10 cellular contexts compared by ENCODE assay signal in the genomic region with DNA sequence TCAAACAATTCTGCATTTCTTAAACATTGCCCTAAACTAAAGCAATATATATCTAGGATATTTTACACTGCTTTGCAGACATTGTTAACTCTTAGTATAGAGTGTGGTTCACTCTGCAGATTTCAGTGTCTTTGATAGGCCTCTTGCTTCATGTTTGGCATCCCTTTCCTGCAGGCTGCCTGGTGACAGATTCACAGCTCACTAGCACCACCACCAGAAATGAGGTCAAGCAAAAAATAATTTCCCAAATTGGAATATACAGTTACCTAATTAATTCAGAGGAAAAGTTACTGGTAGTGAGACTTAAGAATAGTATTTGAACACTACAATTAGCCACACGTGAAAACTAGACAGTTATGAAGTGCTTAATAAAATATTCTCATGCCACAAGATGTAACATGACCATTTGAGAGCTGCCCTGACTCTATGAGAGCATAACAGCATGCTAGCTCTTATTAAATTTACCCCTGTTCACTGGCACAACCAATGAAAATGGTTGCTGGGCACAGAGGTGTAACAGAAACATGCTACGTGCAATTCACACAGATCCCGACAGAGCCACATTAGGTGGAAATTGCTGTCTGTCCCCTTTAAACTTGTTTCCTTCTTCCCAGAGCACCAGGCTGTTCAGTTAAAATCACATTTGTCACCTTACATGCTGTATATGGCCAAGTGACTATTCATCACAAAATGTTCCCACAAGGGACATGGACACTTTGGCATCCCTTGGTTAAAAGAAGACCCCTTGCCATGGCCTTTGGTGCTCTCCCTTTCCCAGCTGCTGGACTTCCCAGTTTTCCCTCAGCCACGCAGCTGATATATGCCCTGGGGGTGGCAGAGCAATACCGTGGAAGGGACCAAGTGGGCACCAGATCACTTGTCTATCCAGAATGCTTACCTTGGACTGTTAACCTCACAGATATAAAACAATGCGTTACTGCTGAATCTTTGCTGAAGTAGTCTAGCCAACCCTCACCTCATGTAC. TPM values are rescaled to one million over a fixed set of nuclear protein-coding genes. Genes with fewer than 3 reads are reported as not detected.
DNase-seq lines count a peak whose midpoint lies in the region; ATAC-seq, FAIRE-seq and TF ChIP-seq lines count a peak whose summit lies in the region.
"Had no signal": no experiment of that assay in that cellular context is flagged by ENCODE, and none has a peak within 500 bp of the region (broad histone marks: within the 10 kb centered on the region; RNA-seq: fewer than 3 reads in every experiment).

No MANE protein-coding gene starts in this region.

- ATAC-seq in K562 (no peak), lower lobe of right lung (no peak), GM18498 (IDR thresholded peaks at IDR 0.05; ENCODE audit: unreplicated experiment) (no peak)
- ATAC-seq in activated naive CD8-positive, alpha-beta T cell treated with anti-CD3 and anti-CD28 coated beads, Interleukin-2, amount 50 U/mL, for 24 hours, result no peak
- ATAC-seq: stimulated activated naive CD8-positive, alpha-beta T cell treated with anti-CD3 and anti-CD28 coated beads, Interleukin-15, Interleukin-2, amounts not matched to agents 100 U/mL and 50 U/mL, for 24 hours had no signal

- H3K4me3 ChIP-seq in Karpas-422 (ENCODE audit: low read length) (no peak overlapping the region), K562 (no peak overlapping the region), lower lobe of right lung (no peak overlapping the region), thyroid gland (replicated peaks in 1 of 3) (no peak overlapping the region)

- no peaks in the 10 kb centered on the region for H3K9me3 ChIP-seq in Karpas-422 (ENCODE audit: low read length)
- no peaks in the 10 kb centered on the region for H3K9me3 ChIP-seq in K562 (replicated peaks; ENCODE audit: control insufficient read depth, insufficient read depth, low read depth, low read length)
- no peaks in the 10 kb centered on the region for H3K9me3 ChIP-seq in lower lobe of right lung
- H3K9me3 ChIP-seq in thyroid gland, result no peaks in the 10 kb centered on the region

- TF ChIP-seq CTCF in D721Med (IDR thresholded peaks at IDR 0.05; ENCODE audit: insufficient read depth, missing control alignments), result peak; percentile 24
- peak; percentile 24 to 48 (median 33); a peak in 3 of 6 replicates for TF ChIP-seq CTCF in K562 (IDR thresholded peaks at IDR 0.05 in 2 of 3, conservative IDR thresholded peaks at IDR 0.05 in 1 of 3; ENCODE audit: insufficient read depth in 2 of 3, low read depth in 1 of 3, low read length in 3 of 3)
- TF ChIP-seq CTCF in lower lobe of right lung (IDR thresholded peaks at IDR 0.05), result peak; percentile 16
- TF ChIP-seq CTCF in thyroid gland (IDR thresholded peaks at IDR 0.05), result peak in 1 of 6 experiments; percentile 12

- no peak overlapping the region for H3K4me3 Mint-ChIP-seq in activated CD4-positive, alpha-beta memory T cell treated with anti-CD3 and anti-CD28 coated beads for 36 hours
- no peak overlapping the region for H3K4me3 Mint-ChIP-seq in activated naive CD8-positive, alpha-beta T cell treated with anti-CD3 and anti-CD28 coated beads, Interleukin-2, amount 50 U/mL, for 24 hours

- FAIRE-seq in D721Med (lab: Jason Lieb, UNC), result no peak
- peak; percentile 67 for FAIRE-seq in K562 (lab: Jason Lieb, UNC)

- DNase-seq in D721Med (ENCODE audit: insufficient read length, low spot score) (no peak), Karpas-422 (peak; percentile 65), K562 (ENCODE audit: extremely low read depth in 1 of 4, low spot score in 3 of 4) (peak in 1 of 4 experiments; percentile 9), lower lobe of right lung (no peak), thyroid gland (no peak)
- no peak for DNase-seq in activated CD4-positive, alpha-beta memory T cell treated with anti-CD3 and anti-CD28 coated beads for 36 hours
- no peak for DNase-seq in activated naive CD8-positive, alpha-beta T cell treated with anti-CD3 and anti-CD28 coated beads, Interleukin-2, amount 50 U/mL, for 24 hours
- DNase-seq: NCI-H526 treated with DMSO at 0.1 percent for 48 hours; stimulated activated naive CD8-positive, alpha-beta T cell treated with anti-CD3 and anti-CD28 coated beads, Interleukin-15, Interleukin-2, amounts not matched to agents 100 U/mL and 50 U/mL, for 24 hours had no signal

- H4K20me1 ChIP-seq in Karpas-422 (ENCODE audit: insufficient read depth, low read depth, low read length), result 0 out of 2 replicates have a peak, but pooled peaks cover 4% of the 10 kb centered on the region
- no peaks in the 10 kb centered on the region for H4K20me1 ChIP-seq in K562 (replicated peaks; ENCODE audit: control insufficient read depth, insufficient read depth, low read length)

- BruUV-seq in K562 (replicated peaks; lab: Mats Ljungman, UMichigan), result no TSS peak

- no peak for TF ChIP-seq EP300 in K562 (IDR thresholded peaks at IDR 0.05; ENCODE audit: low read length)

- POLR2A ChIA-PET in K562 (lab: Yijun Ruan, JAX), result no interaction called here
- POLR2A ChIA-PET in activated CD4-positive, alpha-beta memory T cell treated with anti-CD3 and anti-CD28 coated beads for 36 hours (lab: Charles Lee), result no interaction called here

- H3K36me3 Mint-ChIP-seq in activated CD4-positive, alpha-beta memory T cell treated with anti-CD3 and anti-CD28 coated beads for 36 hours, result peaks cover 2% of the 10 kb centered on the region
- H3K36me3 Mint-ChIP-seq in activated naive CD8-positive, alpha-beta T cell treated with anti-CD3 and anti-CD28 coated beads, Interleukin-2, amount 50 U/mL, for 24 hours (ENCODE audit: low read depth), result peaks cover 4% of the 10 kb centered on the region

- no peaks in the 10 kb centered on the region for H3K4me1 ChIP-seq in Karpas-422 (ENCODE audit: low read length)
- no peaks in the 10 kb centered on the region for H3K4me1 ChIP-seq in K562 (replicated peaks in 1 of 2; ENCODE audit: control insufficient read depth in 2 of 2, insufficient read depth in 2 of 2, low read length in 2 of 2)
- H3K4me1 ChIP-seq in lower lobe of right lung, result no peaks in the 10 kb centered on the region
- no peaks in the 10 kb centered on the region for H3K4me1 ChIP-seq in thyroid gland

- no peak overlapping the region for H2AFZ ChIP-seq in Karpas-422 (ENCODE audit: low read length)
- H2AFZ ChIP-seq in K562 (ENCODE audit: low read depth, low read length), result no peak overlapping the region

- H3K79me2 ChIP-seq in Karpas-422 (ENCODE audit: low read length) (no peaks in the 10 kb centered on the region), K562 (ENCODE audit: control insufficient read depth, insufficient read depth, low read length) (no peaks in the 10 kb centered on the region)

- TF ChIP-seq POLR2A in K562 (conservative IDR thresholded peaks at IDR 0.05) (no peak), thyroid gland (IDR thresholded peaks at IDR 0.05) (no peak)

- no peak overlapping the region for H3K27ac Mint-ChIP-seq in activated CD4-positive, alpha-beta memory T cell treated with anti-CD3 and anti-CD28 coated beads for 36 hours
- H3K27ac Mint-ChIP-seq in activated naive CD8-positive, alpha-beta T cell treated with anti-CD3 and anti-CD28 coated beads, Interleukin-2, amount 50 U/mL, for 24 hours, result no peak overlapping the region

- no peaks in the 10 kb centered on the region for H3K36me3 ChIP-seq in Karpas-422 (ENCODE audit: insufficient read depth, low read length)
- no peaks in the 10 kb centered on the region for H3K36me3 ChIP-seq in K562 (ENCODE audit: control insufficient read depth, insufficient read depth, low read length)
- H3K36me3 ChIP-seq in lower lobe of right lung, result no peaks in the 10 kb centered on the region
- H3K36me3 ChIP-seq in thyroid gland, result no peaks in the 10 kb centered on the region

- no peak overlapping the region for H3K27ac ChIP-seq in Karpas-422 (ENCODE audit: low read length)
- no peak overlapping the region for H3K27ac ChIP-seq in K562 (ENCODE audit: extremely low read depth, low read depth, low read length)
- no peak overlapping the region for H3K27ac ChIP-seq in lower lobe of right lung
- H3K27ac ChIP-seq in thyroid gland, result no peak overlapping the region

- in situ Hi-C loops in K562 (cut with MboI), result no loop called here

- WGBS in K562 (ENCODE audit: insufficient coverage, low coverage, missing lambda C conversion rate), result 0% methylated on average over 6 of the region's 6 CpGs
- 69 to 82% methylated on average over 6 of the region's 6 CpGs for WGBS in thyroid gland, 2 donors

- no peaks in the 10 kb centered on the region for H3K9me1 ChIP-seq in K562 (ENCODE audit: control insufficient read depth, insufficient read depth, low read length)

- no peak overlapping the region for H3K9ac ChIP-seq in Karpas-422 (ENCODE audit: low read length)
- no peak overlapping the region for H3K9ac ChIP-seq in K562 (ENCODE audit: insufficient read depth in 1 of 2, low read depth in 2 of 2, low read length in 2 of 2)

- peak in 1 of 2 experiments; percentile 42; a peak in 3 of 4 replicates for TF ChIP-seq RAD21 in K562 (CRISPR knock-in tag; conservative IDR thresholded peaks at IDR 0.05 in 1 of 2, IDR thresholded peaks at IDR 0.05 in 1 of 2)

- H3K4me1 Mint-ChIP-seq in activated CD4-positive, alpha-beta memory T cell treated with anti-CD3 and anti-CD28 coated beads for 36 hours (ENCODE audit: low read depth), result no peaks in the 10 kb centered on the region
- H3K4me1 Mint-ChIP-seq in activated naive CD8-positive, alpha-beta T cell treated with anti-CD3 and anti-CD28 coated beads, Interleukin-2, amount 50 U/mL, for 24 hours, result no peaks in the 10 kb centered on the region

- no peak overlapping the region for H3K4me2 ChIP-seq in Karpas-422 (ENCODE audit: low read depth, low read length, poor library complexity, severe bottlenecking)
- H3K4me2 ChIP-seq in K562 (ENCODE audit: insufficient read depth, low read length), result no peak overlapping the region

- no peaks in the 10 kb centered on the region for H3K9me2 ChIP-seq in Karpas-422 (replicated peaks; ENCODE audit: insufficient read depth, low read length)

- intact Hi-C loops in K562 (cut with micrococcal nuclease) (no loop called here), lower lobe of right lung (cut with DNase I) (no loop called here), thyroid gland (cut with DNase I) (no loop called here)
- intact Hi-C loops in activated CD4-positive, alpha-beta memory T cell treated with anti-CD3 and anti-CD28 coated beads for 36 hours (cut with micrococcal nuclease), result no loop called here

- H3K9me3 Mint-ChIP-seq in activated CD4-positive, alpha-beta memory T cell treated with anti-CD3 and anti-CD28 coated beads for 36 hours, result peaks cover 4% of the 10 kb centered on the region
- no peaks in the 10 kb centered on the region for H3K9me3 Mint-ChIP-seq in activated naive CD8-positive, alpha-beta T cell treated with anti-CD3 and anti-CD28 coated beads, Interleukin-2, amount 50 U/mL, for 24 hours

- H3K27me3 ChIP-seq in Karpas-422 (ENCODE audit: low read length) (no peaks in the 10 kb centered on the region), K562 (ENCODE audit: control insufficient read depth in 2 of 2, insufficient read depth in 2 of 2, low read length in 2 of 2) (peaks cover 3 to 5% of the 10 kb centered on the region in 2 experiments; a peak in 3 of 5 replicates), lower lobe of right lung (ENCODE audit: low read depth) (no peaks in the 10 kb centered on the region), thyroid gland (no peaks in the 10 kb centered on the region)

- CTCF ChIA-PET in K562 (lab: Yijun Ruan, JAX; ENCODE audit: low intra/inter-chr PET ratio), result interaction anchor here (1.6 kb wide), 1 partner anchor 91 kb away, joined by 3 read pairs; no protein-coding TSS in a partner anchor
- CTCF ChIA-PET in activated CD4-positive, alpha-beta memory T cell treated with anti-CD3 and anti-CD28 coated beads for 36 hours (lab: Charles Lee), result interaction anchor here (0.6 kb wide), 1 partner anchor 870 kb away, joined by 3 read pairs; no protein-coding TSS in a partner anchor

- no peaks in the 10 kb centered on the region for H3K27me3 Mint-ChIP-seq in activated CD4-positive, alpha-beta memory T cell treated with anti-CD3 and anti-CD28 coated beads for 36 hours
- H3K27me3 Mint-ChIP-seq in activated naive CD8-positive, alpha-beta T cell treated with anti-CD3 and anti-CD28 coated beads, Interleukin-2, amount 50 U/mL, for 24 hours, result no peaks in the 10 kb centered on the region

RNA-seq across cellular contexts. Expression of gene PAIP2B, which starts 35.7 kb away (rescaled TPM):
- total RNA-seq in Karpas-422 (2014; rRNA removed; shearing (Covaris generic); ENCODE audit: low replicate concordance), result 2.6 and 5.6 TPM in 2 replicates
- total RNA-seq in K562 (2011; cell fraction: chromatin; rRNA removed; ENCODE audit: low replicate concordance), result 0.12 and 0.21 TPM in 2 replicates
- total RNA-seq in K562 (2011; cell fraction: nucleolus; rRNA removed), result 0.17 TPM in 1 of 2 replicates, not detected in the other
- total RNA-seq in K562 (2011; cell fraction: nucleoplasm; rRNA removed), result 0.22 and 0.31 TPM in 2 replicates
- total RNA-seq in K562 (2014; rRNA removed) (0.32 and 0.33 TPM in 2 replicates), K562 (2014; rRNA removed; fragmentation: Illumina TruSeq; extraction: Trizol) (0.25 and 0.35 TPM in 2 replicates), K562 (2015; rRNA removed; fragmentation: Illumina TruSeq; extraction: Trizol) (0.11 and 0.18 TPM in 2 replicates), K562 (2021) (0.29 and 0.38 TPM in 2 replicates), lower lobe of right lung (7.7 TPM), thyroid gland (10 to 100 TPM in 2 of 4 donors, 1 to 10 TPM in 2; 8.6 to 13.2 (median 10.7) TPM)
- polyA plus RNA-seq in K562 (2011; rRNA removed) (0.03 and 0.22 TPM in 2 replicates), K562 (2014; fragmentation: Illumina TruSeq; extraction: Trizol) (0.30 and 0.31 TPM in 2 replicates), K562 (2014; fragmentation: Nextera tagmentation; extraction: Ambion mirVana) (under 1 TPM; 0.18 to 0.27 TPM), K562 (2014; rRNA removed) (0.20 and 0.24 TPM in 2 replicates)
- 0.01 and 0.03 TPM in 2 replicates for polyA plus RNA-seq in K562 (2011; cell fraction: cytosol; rRNA removed)
- polyA plus RNA-seq in K562 (2011; cell fraction: nucleus; rRNA removed), result 0.03 and 0.06 TPM in 2 replicates
- 0.36 and 0.54 TPM in 2 replicates for polyA plus RNA-seq in K562 (2012)
- 0.12 and 0.28 TPM in 2 replicates for polyA minus RNA-seq in K562 (2011; rRNA and poly(A)+ RNA removed)
- polyA minus RNA-seq in K562 (2011; cell fraction: cytosol; rRNA and poly(A)+ RNA removed), result not detected in 2 replicates
- 0.11 TPM in 1 of 2 replicates, not detected in the other for polyA minus RNA-seq in K562 (2011; cell fraction: nucleus; rRNA and poly(A)+ RNA removed)
- total RNA-seq in activated CD4-positive, alpha-beta memory T cell treated with anti-CD3 and anti-CD28 coated beads for 36 hours, result 1 to 10 TPM; 2.2 TPM
